In the genomic region with DNA sequence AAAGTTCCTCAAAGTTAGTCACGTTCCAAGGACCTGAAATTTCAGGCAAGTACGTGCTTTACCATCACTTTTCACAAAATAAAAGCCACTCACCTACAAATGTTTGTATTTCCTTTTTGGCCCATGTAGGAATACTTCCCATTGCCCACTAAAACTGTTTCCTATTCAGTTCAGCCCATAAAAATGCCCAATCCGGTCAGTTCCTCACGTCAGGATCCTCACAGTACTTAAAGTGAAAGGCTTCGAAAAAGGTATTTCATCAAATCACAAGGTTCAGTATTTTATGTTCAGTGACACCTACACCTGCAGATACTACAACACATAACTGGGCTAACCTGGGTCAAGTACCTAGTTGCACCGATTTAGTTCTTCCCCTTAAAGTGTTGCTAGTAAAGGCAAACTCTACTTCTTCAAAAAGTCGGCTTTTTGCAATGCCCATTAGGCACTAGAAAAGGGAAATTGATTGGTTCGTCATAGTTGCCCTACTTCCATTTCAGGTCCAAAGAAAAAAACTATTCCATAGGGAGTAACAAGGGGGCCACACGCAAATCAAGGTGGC, we compare ENCODE assay signal across 8 cellular contexts. TPM values are rescaled to one million over a fixed set of nuclear protein-coding genes. Genes with fewer than 3 reads are reported as not detected.
DNase-seq lines count a peak whose midpoint lies in the region; ATAC-seq and TF ChIP-seq lines count a peak whose summit lies in the region.

No MANE protein-coding gene starts in this region.

- H3K27me3 Mint-ChIP-seq in HFFc6 (ENCODE audit: insufficient read depth) (no peaks in the 10 kb centered on the region; the same call in 1 of the 2 replicates), neural crest cell (ENCODE audit: low read depth) (no peaks in the 10 kb centered on the region)

- POLR2A ChIA-PET in BJ (lab: Charles Lee), result no interaction called here

- H3K4me3 Mint-ChIP-seq in HFFc6, result peak overlapping the region; percentile 99
- H3K4me3 Mint-ChIP-seq in neural crest cell, result peak overlapping the region; percentile 96

- DNase-seq in BJ (ENCODE audit: low read depth), result no peak
- DNase-seq in HFFc6, result peak; percentile 21
- peak; percentile 56 for DNase-seq in SW480 (ENCODE audit: low spot score)
- peak; percentile 43 to 58 for DNase-seq in erythroblast (lab: John Stamatoyannopoulos, UW)
- DNase-seq in neural crest cell (ENCODE audit: low read depth, low spot score), result no peak
- no peak for DNase-seq in COLO829 (ENCODE audit: low spot score)

- ATAC-seq in HG03175 (IDR thresholded peaks at IDR 0.05; ENCODE audit: unreplicated experiment) (no peak), HG03039 (IDR thresholded peaks at IDR 0.05; ENCODE audit: unreplicated experiment) (no peak)

- H3K27ac Mint-ChIP-seq in HFFc6 (peak overlapping the region; percentile 97), neural crest cell (ENCODE audit: unreplicated experiment) (peak overlapping the region; percentile 99)

- H3K36me3 ChIP-seq in BJ (ENCODE audit: control insufficient read depth, insufficient read depth, low read length), result no peaks in the 10 kb centered on the region

- H3K36me3 Mint-ChIP-seq in HFFc6 (ENCODE audit: low read depth) (no peaks in the 10 kb centered on the region), neural crest cell (ENCODE audit: low read depth) (no peaks in the 10 kb centered on the region)

- H3K4me3 ChIP-seq in BJ (ENCODE audit: low read depth, low read length), result peak overlapping the region; percentile 75

- CTCF ChIA-PET in BJ (lab: Yijun Ruan, JAX), result no interaction called here

- TF ChIP-seq CTCF in BJ (IDR thresholded peaks at IDR 0.05; ENCODE audit: insufficient read depth, low read depth, low read length) (no peak), HFFc6 (IDR thresholded peaks at IDR 0.05) (no peak), neural crest cell (conservative IDR thresholded peaks at IDR 0.05) (no peak)

- H3K27me3 ChIP-seq in BJ (ENCODE audit: control insufficient read depth, insufficient read depth, low read length), result no peaks in the 10 kb centered on the region

- H3K9me3 Mint-ChIP-seq in HFFc6, result no peaks in the 10 kb centered on the region
- no peaks in the 10 kb centered on the region for H3K9me3 Mint-ChIP-seq in neural crest cell

- no peak for TF ChIP-seq POLR2A in erythroblast (IDR thresholded peaks at IDR 0.05; ENCODE audit: low read length)

- peaks cover 41% of the 10 kb centered on the region for H3K4me1 Mint-ChIP-seq in HFFc6 (ENCODE audit: low read depth)
- peaks cover 36% of the 10 kb centered on the region for H3K4me1 Mint-ChIP-seq in neural crest cell

RNA-seq across cellular contexts. Expression of gene SNX13, which starts 1.1 kb away (rescaled TPM):
- polyA plus RNA-seq in BJ (2011; rRNA removed), result 7.7 and 17.1 TPM in 2 replicates
- polyA minus RNA-seq in BJ (2011; rRNA and poly(A)+ RNA removed), result 8.0 and 9.4 TPM in 2 replicates
- total RNA-seq in HFFc6 (2021; fragmentation: NEBNext Ultra II Directional; extraction: Animal tissue kit (Norgen Biotek cat#: 25700)), result 10 to 100 TPM; 29.0 to 33.1 (median 30.3) TPM
- total RNA-seq in neural crest cell, result 35.4 and 35.6 TPM in 2 replicates

Comparison
In these comparisons a context has a peak if more than half of its experiments do, and no peak if none do; other contexts are left out.
1. DNase-seq: peak in HFFc6 (single experiment), SW480 (single experiment) and erythroblast (2 of 2); none in BJ (single experiment), neural crest cell (single experiment) and COLO829 (single experiment).